In the genomic region with DNA sequence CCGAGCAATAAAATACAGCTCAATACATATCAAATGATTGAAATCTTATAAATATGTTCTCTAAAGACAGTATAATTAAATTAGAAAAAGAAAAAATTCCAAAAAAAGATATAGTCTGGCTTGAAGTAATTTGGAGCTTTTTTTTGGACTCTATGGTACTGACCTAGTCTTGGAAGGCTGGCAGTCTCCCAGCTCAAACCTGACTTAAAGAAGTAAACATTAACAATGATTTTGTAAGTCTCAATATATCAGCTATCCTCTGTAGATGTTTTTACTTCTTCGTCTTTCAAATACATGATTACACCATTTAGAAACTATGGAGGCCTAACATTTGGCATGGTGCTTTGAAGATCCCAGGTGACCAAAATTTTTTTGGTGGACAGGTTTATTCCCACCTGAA, we compare ENCODE assay signal across 16 cellular contexts. TPM values are rescaled to one million over a fixed set of nuclear protein-coding genes. Genes with fewer than 3 reads are reported as not detected.
DNase-seq lines count a peak whose midpoint lies in the region; ATAC-seq and TF ChIP-seq lines count a peak whose summit lies in the region.
"Had no signal": no experiment of that assay in that cellular context is flagged by ENCODE, and none has a peak within 500 bp of the region (broad histone marks: within the 10 kb centered on the region; RNA-seq: fewer than 3 reads in every experiment).

No MANE protein-coding gene starts in this region.

- H3K4me1 ChIP-seq in CD8-positive, alpha-beta T cell (ENCODE audit: insufficient read depth, low read length): no peaks in the 10 kb centered on the region
- H3K4me1 ChIP-seq in HAP-1: no peaks in the 10 kb centered on the region

- H3K4me3 ChIP-seq in CD8-positive, alpha-beta T cell (ENCODE audit: low read depth, low read length): no peak overlapping the region
- H3K4me3 ChIP-seq in HAP-1: no peak overlapping the region

- in situ Hi-C loops in HAP-1 (cut with MboI; ENCODE audit: low sequenced_read_pairs): loop anchor here (10.0 kb wide), 1 partner anchor 656 kb away; no protein-coding TSS in a partner anchor

- H3K4me1 Mint-ChIP-seq in activated naive CD8-positive, alpha-beta T cell (ENCODE audit: low read depth): peaks cover 31% of the 10 kb centered on the region
- peaks cover 8% of the 10 kb centered on the region for H3K4me1 Mint-ChIP-seq in activated naive CD8-positive, alpha-beta T cell treated with anti-CD3 and anti-CD28 coated beads, Interleukin-2, amount 50 U/mL, for 24 hours
- peaks cover 31% of the 10 kb centered on the region for H3K4me1 Mint-ChIP-seq in CD8-positive, alpha-beta T cell (ENCODE audit: low read depth)
- H3K4me1 Mint-ChIP-seq in activated T-helper 17 cell treated with anti-CD3 and anti-CD28 coated beads, Interleukin-2, amount 50 U/mL, for 72 hours: no peaks in the 10 kb centered on the region

- H3K9me3 Mint-ChIP-seq in activated naive CD8-positive, alpha-beta T cell (ENCODE audit: low read depth): no peaks in the 10 kb centered on the region
- H3K9me3 Mint-ChIP-seq in activated naive CD8-positive, alpha-beta T cell treated with anti-CD3 and anti-CD28 coated beads, Interleukin-2, amount 50 U/mL, for 24 hours: no peaks in the 10 kb centered on the region
- H3K9me3 Mint-ChIP-seq in CD8-positive, alpha-beta T cell: no peaks in the 10 kb centered on the region
- H3K9me3 Mint-ChIP-seq in activated T-helper 17 cell treated with anti-CD3 and anti-CD28 coated beads, Interleukin-2, amount 50 U/mL, for 72 hours: no peaks in the 10 kb centered on the region

- POLR2A ChIA-PET in CD8-positive, alpha-beta T cell (lab: Charles Lee): interaction anchor here (1.0 to 1.9 kb wide), 3 partner anchors 13 to 180 kb away, joined by 4 to 8 read pairs (median 5); partner anchors contain the start of genes NCOA7 and TRMT11

- no peaks in the 10 kb centered on the region for H3K27me3 Mint-ChIP-seq in activated naive CD8-positive, alpha-beta T cell
- H3K27me3 Mint-ChIP-seq in activated naive CD8-positive, alpha-beta T cell treated with anti-CD3 and anti-CD28 coated beads, Interleukin-2, amount 50 U/mL, for 24 hours: no peaks in the 10 kb centered on the region
- H3K27me3 Mint-ChIP-seq in CD8-positive, alpha-beta T cell (ENCODE audit: low read depth): no peaks in the 10 kb centered on the region
- no peaks in the 10 kb centered on the region for H3K27me3 Mint-ChIP-seq in activated T-helper 17 cell treated with anti-CD3 and anti-CD28 coated beads, Interleukin-2, amount 50 U/mL, for 72 hours

- no peak for DNase-seq in activated naive CD8-positive, alpha-beta T cell treated with anti-CD3 and anti-CD28 coated beads, Interleukin-2, amount 50 U/mL, for 24 hours
- no peak for DNase-seq in CD8-positive, alpha-beta T cell
- DNase-seq in left cardiac atrium (no peak), HAP-1 (ENCODE audit: low spot score in 2 of 2) (no peak)
- DNase-seq: ACHN, C1 segment of cervical spinal cord, Calu3, DMS 273 treated with DMSO at 0.1 percent for 48 hours, DMS79 treated with DMSO at 0.1 percent for 48 hours, GDM1, KBM-7 had no signal

- H3K9me3 ChIP-seq in CD8-positive, alpha-beta T cell (ENCODE audit: low read length): no peaks in the 10 kb centered on the region
- no peaks in the 10 kb centered on the region for H3K9me3 ChIP-seq in HAP-1

- TF ChIP-seq CTCF in CD8-positive, alpha-beta T cell (IDR thresholded peaks at IDR 0.05): no peak

- no peak overlapping the region for H3K4me3 Mint-ChIP-seq in activated naive CD8-positive, alpha-beta T cell
- H3K4me3 Mint-ChIP-seq in activated naive CD8-positive, alpha-beta T cell treated with anti-CD3 and anti-CD28 coated beads, Interleukin-2, amount 50 U/mL, for 24 hours: no peak overlapping the region
- no peak overlapping the region for H3K4me3 Mint-ChIP-seq in CD8-positive, alpha-beta T cell
- no peak overlapping the region for H3K4me3 Mint-ChIP-seq in activated T-helper 17 cell treated with anti-CD3 and anti-CD28 coated beads, Interleukin-2, amount 50 U/mL, for 72 hours

- CTCF ChIA-PET in CD8-positive, alpha-beta T cell (lab: Charles Lee): interaction anchor here (1.0 to 2.1 kb wide), 6 partner anchors 11 to 659 kb away, joined by 3 to 5 read pairs (median 4); partner anchors contain the start of genes HINT3 and NCOA7

- peaks cover 9% of the 10 kb centered on the region for H3K36me3 ChIP-seq in CD8-positive, alpha-beta T cell (ENCODE audit: insufficient read depth, low read length)
- no peaks in the 10 kb centered on the region; the same call in 1 of the 2 replicates for H3K36me3 ChIP-seq in HAP-1 (replicated peaks)

- ATAC-seq in activated naive CD8-positive, alpha-beta T cell treated with anti-CD3 and anti-CD28 coated beads, Interleukin-2, amount 50 U/mL, for 24 hours: no peak
- ATAC-seq in CD8-positive, alpha-beta T cell: no peak
- ATAC-seq in activated T-helper 17 cell treated with anti-CD3 and anti-CD28 coated beads, Interleukin-2, amount 50 U/mL, for 72 hours (replicated peaks): no peak
- ATAC-seq in left cardiac atrium (no peak), HG03159 (IDR thresholded peaks at IDR 0.05; ENCODE audit: unreplicated experiment) (no peak)
- ATAC-seq: HCT116 had no signal

- H3K27ac ChIP-seq in CD8-positive, alpha-beta T cell (ENCODE audit: low read depth, low read length): no peak overlapping the region
- H3K27ac ChIP-seq: HL-60 had no signal

- H3K27me3 ChIP-seq in CD8-positive, alpha-beta T cell (ENCODE audit: insufficient read depth, low read length): no peaks in the 10 kb centered on the region
- H3K27me3 ChIP-seq in HAP-1 (ENCODE audit: low read depth): no peaks in the 10 kb centered on the region

- peak overlapping the region; percentile 38 for H3K27ac Mint-ChIP-seq in activated naive CD8-positive, alpha-beta T cell
- no peak overlapping the region for H3K27ac Mint-ChIP-seq in activated naive CD8-positive, alpha-beta T cell treated with anti-CD3 and anti-CD28 coated beads, Interleukin-2, amount 50 U/mL, for 24 hours
- H3K27ac Mint-ChIP-seq in CD8-positive, alpha-beta T cell: peak overlapping the region; percentile 72
- H3K27ac Mint-ChIP-seq in activated T-helper 17 cell treated with anti-CD3 and anti-CD28 coated beads, Interleukin-2, amount 50 U/mL, for 72 hours: peak overlapping the region; percentile 41

- H3K36me3 Mint-ChIP-seq in activated naive CD8-positive, alpha-beta T cell: peaks cover 5% of the 10 kb centered on the region
- peaks cover 6% of the 10 kb centered on the region for H3K36me3 Mint-ChIP-seq in activated naive CD8-positive, alpha-beta T cell treated with anti-CD3 and anti-CD28 coated beads, Interleukin-2, amount 50 U/mL, for 24 hours (ENCODE audit: low read depth)
- peaks cover 59% of the 10 kb centered on the region for H3K36me3 Mint-ChIP-seq in CD8-positive, alpha-beta T cell
- H3K36me3 Mint-ChIP-seq in activated T-helper 17 cell treated with anti-CD3 and anti-CD28 coated beads, Interleukin-2, amount 50 U/mL, for 72 hours (ENCODE audit: low read depth): peaks cover 49% of the 10 kb centered on the region

- intact Hi-C loops in CD8-positive, alpha-beta T cell (cut with DNase I, micrococcal nuclease): loop anchor here (5.0 kb wide), 3 partner anchors 63 to 188 kb away; no protein-coding TSS in a partner anchor
- intact Hi-C loops in left cardiac atrium (cut with DNase I): loop anchor here in 1 of 2 donors (5.0 to 10.0 kb wide), 2 partner anchors 116 to 188 kb away; no protein-coding TSS in a partner anchor

RNA-seq across cellular contexts. Expression of gene HINT3, which starts 14.2 kb away (rescaled TPM):
- 10 to 100 TPM; 14.2 to 15.4 TPM for total RNA-seq in CD8-positive, alpha-beta T cell
- 1 to 10 TPM; 6.2 to 8.2 TPM for total RNA-seq in activated T-helper 17 cell treated with anti-CD3 and anti-CD28 coated beads, Interleukin-2, amount 50 U/mL, for 72 hours
- total RNA-seq in left cardiac atrium: 10 to 100 TPM; 22.1 to 27.5 TPM

RNA-seq across cellular contexts. Expression of gene TRMT11, which starts 15.6 kb away (rescaled TPM):
- 10 to 100 TPM; 19.0 to 19.4 TPM for total RNA-seq in CD8-positive, alpha-beta T cell
- 10 to 100 TPM; 39.5 to 44.1 TPM for total RNA-seq in activated T-helper 17 cell treated with anti-CD3 and anti-CD28 coated beads, Interleukin-2, amount 50 U/mL, for 72 hours
- 10 to 100 TPM in 1 of 2 donors, 1 to 10 TPM in 1; 7.9 to 14.8 TPM for total RNA-seq in left cardiac atrium
